12 cellular contexts compared by ENCODE assay signal in the genomic region with DNA sequence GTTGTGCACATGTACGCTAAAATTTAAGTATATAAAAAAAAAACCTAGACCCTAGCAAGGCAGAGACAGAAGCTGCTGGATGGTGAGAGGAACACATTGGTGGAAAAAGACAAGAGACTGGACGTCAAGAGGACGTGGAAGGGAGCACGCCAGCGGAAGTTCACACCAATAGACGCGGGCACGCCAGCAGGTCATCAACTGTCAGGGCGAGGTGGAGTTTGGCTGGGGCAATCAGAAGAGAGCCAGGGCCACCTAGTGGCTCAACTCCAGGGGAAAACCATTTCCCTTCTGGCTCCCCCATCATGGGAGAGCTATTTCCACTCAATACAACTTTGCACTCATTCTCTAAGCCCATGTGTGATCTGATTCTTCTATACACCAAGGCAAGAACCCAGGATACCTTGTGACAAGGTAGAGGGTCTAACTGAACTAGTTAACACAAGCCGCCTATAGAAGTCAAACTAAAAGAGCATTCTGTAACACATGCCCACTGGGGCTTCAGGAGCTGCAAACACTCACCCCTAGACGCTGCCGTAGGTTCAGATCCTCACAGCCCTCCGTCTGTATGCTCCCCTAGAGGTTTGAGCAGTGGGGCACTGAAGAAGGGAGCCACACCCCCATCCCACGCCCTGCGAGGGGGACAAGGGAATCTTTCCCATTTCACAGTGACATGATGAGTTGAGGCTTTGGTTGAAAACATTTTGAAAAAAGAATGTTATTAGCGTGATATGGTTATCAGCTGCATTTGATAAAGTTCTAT.
DNase-seq lines count a peak whose midpoint lies in the region; ATAC-seq, FAIRE-seq and TF ChIP-seq lines count a peak whose summit lies in the region.
"Had no signal": no experiment of that assay in that cellular context is flagged by ENCODE, and none has a peak within 500 bp of the region (broad histone marks: within the 10 kb centered on the region; RNA-seq: fewer than 3 reads in every experiment).

No MANE protein-coding gene starts in this region.

- H3K14ac ChIP-seq in H1 (ENCODE audit: insufficient read length) = no peak overlapping the region

- no peaks in the 10 kb centered on the region for H3K27me3 Mint-ChIP-seq in activated CD8-positive, alpha-beta T cell treated with anti-CD3 and anti-CD28 coated beads for 36 hours
- H3K27me3 Mint-ChIP-seq in activated CD8-positive, alpha-beta T cell treated with anti-CD3 and anti-CD28 coated beads, Interleukin-2, amount 10 ng/mL, durations not matched to agents 7 days and 5 days (ENCODE audit: low read depth) = no peaks in the 10 kb centered on the region
- H3K27me3 Mint-ChIP-seq: CD4-positive, alpha-beta memory T cell had no signal

- H3K23ac ChIP-seq in H1 (ENCODE audit: insufficient read length) = no peak overlapping the region

- H3K4me1 ChIP-seq in H1 (replicated peaks in 1 of 4; ENCODE audit: control insufficient read depth in 3 of 4, insufficient read depth in 4 of 4, low read length in 3 of 4) = no peaks in the 10 kb centered on the region
- no peaks in the 10 kb centered on the region for H3K4me1 ChIP-seq in smooth muscle cell (ENCODE audit: low read depth)
- H3K4me1 ChIP-seq in effector memory CD4-positive, alpha-beta T cell (ENCODE audit: control insufficient read depth, insufficient read depth, low read length, poor library complexity, severe bottlenecking) = no peaks in the 10 kb centered on the region

- H3K23me2 ChIP-seq in H1 (ENCODE audit: low read depth, low read length) = no peaks in the 10 kb centered on the region

- no peak overlapping the region for H3K4me3 ChIP-seq in H1 (ENCODE audit: extremely low read depth in 1 of 4, insufficient read depth in 2 of 4, low read depth in 3 of 4, low read length in 4 of 4)
- H3K4me3 ChIP-seq in smooth muscle cell = no peak overlapping the region
- H3K4me3 ChIP-seq in effector memory CD4-positive, alpha-beta T cell (ENCODE audit: insufficient read depth, low read depth, low read length, poor library complexity, severe bottlenecking) = no peak overlapping the region

- POLR2A ChIA-PET in activated CD8-positive, alpha-beta T cell treated with anti-CD3 and anti-CD28 coated beads for 36 hours (lab: Charles Lee) = interaction anchor here (0.6 kb wide), 1 partner anchor 339 kb away, joined by 3 read pairs; no protein-coding TSS in a partner anchor
- POLR2A ChIA-PET in activated CD8-positive, alpha-beta T cell treated with anti-CD3 and anti-CD28 coated beads, Interleukin-2, amount 10 ng/mL, durations not matched to agents 7 days and 5 days (lab: Charles Lee) = interaction anchor here (0.6 kb wide), 1 partner anchor 89 kb away, joined by 6 read pairs; no protein-coding TSS in a partner anchor
- POLR2A ChIA-PET in H1 (lab: Charles Lee; ENCODE audit: partially characterized antibody) = no interaction called here

- H3K4ac ChIP-seq in H1 (replicated peaks; ENCODE audit: insufficient read length, low read depth, low read length) = no peak overlapping the region

- intact Hi-C loops in activated CD8-positive, alpha-beta T cell treated with anti-CD3 and anti-CD28 coated beads for 36 hours (cut with micrococcal nuclease) = no loop called here

- H3K9me3 Mint-ChIP-seq in activated CD8-positive, alpha-beta T cell treated with anti-CD3 and anti-CD28 coated beads for 36 hours = no peaks in the 10 kb centered on the region
- H3K9me3 Mint-ChIP-seq in activated CD8-positive, alpha-beta T cell treated with anti-CD3 and anti-CD28 coated beads, Interleukin-2, amount 10 ng/mL, durations not matched to agents 7 days and 5 days (ENCODE audit: insufficient read depth) = no peaks in the 10 kb centered on the region

- H3K4me2 ChIP-seq in H1 (ENCODE audit: insufficient read depth in 1 of 2, low read depth in 2 of 2, low read length in 2 of 2) (no peak overlapping the region; a peak in 1 of 4 replicates), smooth muscle cell (peak overlapping the region; percentile 79)

- H3K79me2 ChIP-seq in H1 (ENCODE audit: control insufficient read depth in 1 of 2, insufficient read depth in 2 of 2, low read length in 2 of 2) (no peaks in the 10 kb centered on the region), smooth muscle cell (ENCODE audit: low read depth) (no peaks in the 10 kb centered on the region)

- TF ChIP-seq RAD21 in H1 (IDR thresholded peaks at IDR 0.05 in 1 of 2, conservative IDR thresholded peaks at IDR 0.05 in 1 of 2; ENCODE audit: low read depth in 2 of 2, low read length in 2 of 2) = peak; percentile 90 to 91

- ATAC-seq in activated CD8-positive, alpha-beta T cell treated with anti-CD3 and anti-CD28 coated beads for 36 hours = no peak
- no peak for ATAC-seq in activated CD8-positive, alpha-beta T cell treated with anti-CD3 and anti-CD28 coated beads, Interleukin-2, amount 10 ng/mL, durations not matched to agents 7 days and 5 days
- no peak for ATAC-seq in HG02588 (IDR thresholded peaks at IDR 0.05; ENCODE audit: unreplicated experiment)
- ATAC-seq in GM18502 (IDR thresholded peaks at IDR 0.05; ENCODE audit: poor library complexity, unreplicated experiment) = no peak

- CTCF ChIA-PET in activated CD8-positive, alpha-beta T cell treated with anti-CD3 and anti-CD28 coated beads for 36 hours (lab: Charles Lee) = no interaction called here
- CTCF ChIA-PET in activated CD8-positive, alpha-beta T cell treated with anti-CD3 and anti-CD28 coated beads, Interleukin-2, amount 10 ng/mL, durations not matched to agents 7 days and 5 days (lab: Charles Lee) = no interaction called here
- CTCF ChIA-PET in H1 (lab: Charles Lee; ENCODE audit: partially characterized antibody) = interaction anchor here (0.6 to 3.7 kb wide), 29 partner anchors 9 to 1114 kb away, joined by 3 to 23 read pairs (median 4); partner anchors contain the start of gene TMTC2

- H3K79me1 ChIP-seq in H1 (ENCODE audit: low read depth, low read length) = no peaks in the 10 kb centered on the region

- no peak overlapping the region for H3K27ac Mint-ChIP-seq in activated CD8-positive, alpha-beta T cell treated with anti-CD3 and anti-CD28 coated beads for 36 hours
- H3K27ac Mint-ChIP-seq in activated CD8-positive, alpha-beta T cell treated with anti-CD3 and anti-CD28 coated beads, Interleukin-2, amount 10 ng/mL, durations not matched to agents 7 days and 5 days = no peak overlapping the region
- H3K27ac Mint-ChIP-seq: CD4-positive, alpha-beta memory T cell had no signal

- no peaks in the 10 kb centered on the region for H3K27me3 ChIP-seq in H1 (replicated peaks in 1 of 4; ENCODE audit: control insufficient read depth in 3 of 4, extremely low read depth in 1 of 4, insufficient read depth in 3 of 4, low read length in 3 of 4)
- H3K27me3 ChIP-seq in smooth muscle cell (ENCODE audit: low read depth) = no peaks in the 10 kb centered on the region
- no peaks in the 10 kb centered on the region for H3K27me3 ChIP-seq in effector memory CD4-positive, alpha-beta T cell (replicated peaks; ENCODE audit: control insufficient read depth, insufficient read depth, low read length, poor library complexity, severe bottlenecking)

- H2BK15ac ChIP-seq in H1 (ENCODE audit: low read length) = no peak overlapping the region; the same call in 1 of the 2 replicates

- no peak overlapping the region for H2BK120ac ChIP-seq in H1 (replicated peaks; ENCODE audit: low read depth, low read length)

- H2BK12ac ChIP-seq in H1 (ENCODE audit: low read depth, low read length) = no peak overlapping the region

- H2BK20ac ChIP-seq in H1 (ENCODE audit: low read length) = no peak overlapping the region

- no peaks in the 10 kb centered on the region for H3F3A ChIP-seq in smooth muscle cell (ENCODE audit: low read depth)

- H3K36me3 Mint-ChIP-seq in activated CD8-positive, alpha-beta T cell treated with anti-CD3 and anti-CD28 coated beads for 36 hours (ENCODE audit: low read depth) = no peaks in the 10 kb centered on the region
- H3K36me3 Mint-ChIP-seq in activated CD8-positive, alpha-beta T cell treated with anti-CD3 and anti-CD28 coated beads, Interleukin-2, amount 10 ng/mL, durations not matched to agents 7 days and 5 days (ENCODE audit: low read depth) = no peaks in the 10 kb centered on the region
- H3K36me3 Mint-ChIP-seq: CD4-positive, alpha-beta memory T cell had no signal

- H4K8ac ChIP-seq in H1 (ENCODE audit: extremely low read depth, insufficient read depth, low read length) = no peak overlapping the region

- H2AFZ ChIP-seq in H1 (ENCODE audit: low read length) (0 out of 2 replicates have a peak overlapping the region, but pooled peaks have one; percentile 16), smooth muscle cell (ENCODE audit: low read depth) (peak overlapping the region; percentile 69)

- no peaks in the 10 kb centered on the region for H3K9me3 ChIP-seq in H1 (ENCODE audit: insufficient read depth in 2 of 2, low read depth in 1 of 2, low read length in 1 of 2)
- no peaks in the 10 kb centered on the region for H3K9me3 ChIP-seq in smooth muscle cell (replicated peaks; ENCODE audit: low read depth)
- H3K9me3 ChIP-seq in effector memory CD4-positive, alpha-beta T cell (ENCODE audit: control insufficient read depth, low read length) = no peaks in the 10 kb centered on the region

- peak; percentile 12 for DNase-seq in activated CD8-positive, alpha-beta T cell treated with anti-CD3 and anti-CD28 coated beads for 36 hours
- no peak for DNase-seq in activated CD8-positive, alpha-beta T cell treated with anti-CD3 and anti-CD28 coated beads, Interleukin-2, amount 10 ng/mL, durations not matched to agents 7 days and 5 days
- DNase-seq in NAMALWA (ENCODE audit: low spot score) (peak; percentile 18), H1 (ENCODE audit: low read depth in 1 of 2, low spot score in 2 of 2) (peak; percentile 38 to 62), smooth muscle cell (lab: John Stamatoyannopoulos, UW; ENCODE audit: unreplicated experiment) (no peak)
- DNase-seq in effector memory CD4-positive, alpha-beta T cell = no peak
- DNase-seq: activated T-cell treated with anti-CD3 and anti-CD28 coated beads for 4 hours; CD4-positive, alpha-beta memory T cell; NCI-H2081 treated with DMSO at 0.1 percent for 48 hours had no signal

- TF ChIP-seq EP300 in H1 (IDR thresholded peaks at IDR 0.05; ENCODE audit: borderline replicate concordance in 1 of 2, low read depth in 2 of 2, low read length in 2 of 2) = no peak

- no peak overlapping the region for H3K18ac ChIP-seq in H1 (ENCODE audit: extremely low read depth, low read length)

- no peak overlapping the region for H2BK5ac ChIP-seq in H1 (ENCODE audit: low read depth, low read length)

- H3K36me3 ChIP-seq in H1 (ENCODE audit: control insufficient read depth in 2 of 4, insufficient read depth in 4 of 4, low read length in 3 of 4) = no peaks in the 10 kb centered on the region
- H3K36me3 ChIP-seq in smooth muscle cell (ENCODE audit: low read depth) = no peaks in the 10 kb centered on the region
- H3K36me3 ChIP-seq in effector memory CD4-positive, alpha-beta T cell (ENCODE audit: control insufficient read depth, insufficient read depth, low read length) = no peaks in the 10 kb centered on the region

- H3K27ac ChIP-seq in H1 (ENCODE audit: low read depth, low read length) = no peak overlapping the region
- H3K27ac ChIP-seq in smooth muscle cell (ENCODE audit: low read depth) = no peak overlapping the region
- no peak overlapping the region for H3K27ac ChIP-seq in effector memory CD4-positive, alpha-beta T cell (ENCODE audit: insufficient read depth, low read length, poor library complexity, severe bottlenecking)

- H4K91ac ChIP-seq in H1 (replicated peaks; ENCODE audit: insufficient read length, low read length) = no peak overlapping the region

- H2AK5ac ChIP-seq in H1 (ENCODE audit: low read depth, low read length) = no peak overlapping the region

- no peak for TF ChIP-seq POLR2A in H1 (IDR thresholded peaks at IDR 0.05; ENCODE audit: control extremely low read depth in 1 of 2, low read depth in 2 of 2, low read length in 2 of 2)

- H3K4me1 Mint-ChIP-seq in activated CD8-positive, alpha-beta T cell treated with anti-CD3 and anti-CD28 coated beads for 36 hours (ENCODE audit: low read depth) = no peaks in the 10 kb centered on the region
- H3K4me1 Mint-ChIP-seq in activated CD8-positive, alpha-beta T cell treated with anti-CD3 and anti-CD28 coated beads, Interleukin-2, amount 10 ng/mL, durations not matched to agents 7 days and 5 days (ENCODE audit: low read depth) = no peaks in the 10 kb centered on the region
- H3K4me1 Mint-ChIP-seq: CD4-positive, alpha-beta memory T cell had no signal

- H3K9ac ChIP-seq in H1 (replicated peaks in 1 of 4; ENCODE audit: extremely low read depth in 1 of 4, low read depth in 3 of 4, low read length in 3 of 4) (no peak overlapping the region), smooth muscle cell (ENCODE audit: low read depth) (no peak overlapping the region)

- no peak for TF ChIP-seq CTCF in activated CD8-positive, alpha-beta T cell treated with anti-CD3 and anti-CD28 coated beads for 36 hours (IDR thresholded peaks at IDR 0.05)
- peak; percentile 75 to 84 (median 75) for TF ChIP-seq CTCF in H1 (IDR thresholded peaks at IDR 0.05; ENCODE audit: control extremely low read depth in 1 of 3, insufficient read depth in 1 of 3, low read depth in 1 of 3, low read length in 3 of 3)
- TF ChIP-seq CTCF in smooth muscle cell (IDR thresholded peaks at IDR 0.05; ENCODE audit: borderline replicate concordance, insufficient read depth, poor library complexity, severe bottlenecking) = peak; percentile 51

- H3K4me3 Mint-ChIP-seq in activated CD8-positive, alpha-beta T cell treated with anti-CD3 and anti-CD28 coated beads for 36 hours = no peak overlapping the region
- no peak overlapping the region for H3K4me3 Mint-ChIP-seq in activated CD8-positive, alpha-beta T cell treated with anti-CD3 and anti-CD28 coated beads, Interleukin-2, amount 10 ng/mL, durations not matched to agents 7 days and 5 days
- H3K4me3 Mint-ChIP-seq: CD4-positive, alpha-beta memory T cell had no signal

- H4K20me1 ChIP-seq in H1 (replicated peaks in 1 of 2; ENCODE audit: control insufficient read depth in 1 of 2, insufficient read depth in 2 of 2, low read length in 2 of 2) (no peaks in the 10 kb centered on the region), smooth muscle cell (ENCODE audit: low read depth) (no peaks in the 10 kb centered on the region)

- 65% methylated on average over 16 of the region's 16 CpGs; no CpG with 5 or more reads in 1 of the 2 experiments for whole genome bisulfite sequencing in H1 (ENCODE audit: extremely low coverage in 1 of 2, insufficient coverage in 1 of 2, insufficient read length in 1 of 2, insufficient replicate concordance in 2 of 2, low coverage in 1 of 2, low lambda C conversion rate in 2 of 2, missing lambda C conversion rate in 1 of 2), 2 experiments
- WGBS in smooth muscle cell (ENCODE audit: low lambda C conversion rate) = 39% methylated on average over 16 of the region's 16 CpGs

- no peak overlapping the region for H4K5ac ChIP-seq in H1 (ENCODE audit: insufficient read length, low read depth, low read length)

- FAIRE-seq in H1 (lab: Jason Lieb, UNC) = peak; percentile 80
- FAIRE-seq: endothelial cell of umbilical vein had no signal

- H3K56ac ChIP-seq in H1 (replicated peaks; ENCODE audit: insufficient read length, low read depth, low read length) = no peak overlapping the region

Comparison
In these comparisons a context has a peak if more than half of its experiments do, and no peak if none do; other contexts are left out.
1. DNase-seq: peak in activated CD8-positive, alpha-beta T cell treated with anti-CD3 and anti-CD28 coated beads for 36 hours (single experiment), NAMALWA (single experiment) and H1 (2 of 2); none in activated CD8-positive, alpha-beta T cell treated with anti-CD3 and anti-CD28 coated beads, Interleukin-2, amount 10 ng/mL, durations not matched to agents 7 days and 5 days (single experiment), smooth muscle cell (single experiment) and effector memory CD4-positive, alpha-beta T cell (0 of 3).